Comparison of ENCODE assay signal across 15 cellular contexts in the genomic region with DNA sequence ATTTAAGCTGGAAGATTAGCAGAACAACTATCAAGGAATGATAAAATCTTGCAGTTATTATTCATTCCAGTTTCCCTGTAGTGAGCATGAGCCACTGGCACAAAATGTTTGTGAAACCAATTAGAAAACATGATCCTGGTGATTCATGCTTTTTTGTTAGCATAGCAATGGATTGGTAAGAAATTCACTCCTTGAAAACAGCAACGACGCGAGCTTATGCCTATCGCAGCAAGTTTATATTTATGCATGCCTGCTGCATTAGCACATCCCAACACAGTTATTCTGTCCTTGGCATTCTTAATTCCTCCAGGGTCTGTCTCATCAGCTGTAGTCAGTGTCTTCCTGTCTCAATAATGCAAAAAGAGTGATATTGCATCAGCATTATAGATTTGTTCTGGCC.
"Had no signal": no experiment of that assay in that cellular context is flagged by ENCODE, and none has a peak within 500 bp of the region (broad histone marks: within the 10 kb centered on the region; RNA-seq: fewer than 3 reads in every experiment).

No MANE protein-coding gene starts in this region.

- H3K9me3 ChIP-seq: pancreas, tibial artery, vagina had no signal

- H3K9me3 Mint-ChIP-seq: activated naive CD8-positive, alpha-beta T cell treated with anti-CD3 and anti-CD28 coated beads, Interleukin-2, amount 50 U/mL, for 24 hours had no signal

- H3K36me3 ChIP-seq: heart left ventricle, left lung, pancreas, tibial artery, vagina had no signal

- ATAC-seq: activated CD8-positive, alpha-beta T cell treated with anti-CD3 and anti-CD28 coated beads for 36 hours; activated naive CD8-positive, alpha-beta T cell treated with anti-CD3 and anti-CD28 coated beads, Interleukin-2, amount 50 U/mL, for 24 hours; heart left ventricle; left lung; pancreas had no signal

- H3K27me3 ChIP-seq: heart left ventricle, left lung, pancreas, tibial artery, vagina had no signal

- H3K4me1 Mint-ChIP-seq: activated naive CD8-positive, alpha-beta T cell treated with anti-CD3 and anti-CD28 coated beads, Interleukin-2, amount 50 U/mL, for 24 hours; brain; endodermal cell had no signal

- H3K4me3 ChIP-seq: heart left ventricle, left lung, pancreas, tibial artery, vagina had no signal

- H3K27ac ChIP-seq: heart left ventricle, left lung, pancreas, tibial artery, vagina, VCaP had no signal

- H3K27me3 Mint-ChIP-seq: activated CD8-positive, alpha-beta T cell treated with anti-CD3 and anti-CD28 coated beads for 36 hours; activated naive CD8-positive, alpha-beta T cell treated with anti-CD3 and anti-CD28 coated beads, Interleukin-2, amount 50 U/mL, for 24 hours; brain had no signal

- H3K36me3 Mint-ChIP-seq: brain had no signal

- H3K4me1 ChIP-seq: heart left ventricle, left lung, pancreas, tibial artery, vagina had no signal

- H3K4me3 Mint-ChIP-seq: activated CD8-positive, alpha-beta T cell treated with anti-CD3 and anti-CD28 coated beads for 36 hours; activated naive CD8-positive, alpha-beta T cell treated with anti-CD3 and anti-CD28 coated beads, Interleukin-2, amount 50 U/mL, for 24 hours; brain; endodermal cell had no signal

- DNase-seq: activated CD8-positive, alpha-beta memory T cell treated with anti-CD3 and anti-CD28 coated beads, Interleukin-2, amount 50 U/mL, for 48 hours; activated CD8-positive, alpha-beta T cell treated with anti-CD3 and anti-CD28 coated beads for 36 hours; activated naive CD4-positive, alpha-beta T cell treated with Interleukin-2 at 50 U/mL for 16 hours; activated naive CD8-positive, alpha-beta T cell treated with anti-CD3 and anti-CD28 coated beads, Interleukin-2, amount 50 U/mL, for 24 hours; cerebellar nuclear complex; endodermal cell; heart left ventricle; islet precursor cell; left lung; pancreas; T-helper 9 cell; tibial artery had no signal

- H3K27ac Mint-ChIP-seq: activated CD8-positive, alpha-beta T cell treated with anti-CD3 and anti-CD28 coated beads for 36 hours; activated naive CD8-positive, alpha-beta T cell treated with anti-CD3 and anti-CD28 coated beads, Interleukin-2, amount 50 U/mL, for 24 hours; brain; endodermal cell had no signal
